Comparison of ENCODE assay signal across 12 cellular contexts in genomic region chr11:130162733-130163132, GRCh38. TPM values are rescaled to one million over a fixed set of nuclear protein-coding genes. Genes with fewer than 3 reads are reported as not detected.
DNase-seq lines count a peak whose midpoint lies in the region; ATAC-seq and TF ChIP-seq lines count a peak whose summit lies in the region.
"Had no signal": no experiment of that assay in that cellular context is flagged by ENCODE, and none has a peak within 500 bp of the region (broad histone marks: within the 10 kb centered on the region; RNA-seq: fewer than 3 reads in every experiment).

No MANE protein-coding gene starts in this region.

- H3K36me3 Mint-ChIP-seq in activated T-helper 17 cell treated with anti-CD3 and anti-CD28 coated beads, Interleukin-2, amount 50 U/mL, for 72 hours (ENCODE audit: low read depth), result no peaks in the 10 kb centered on the region

- no peak overlapping the region for H3K27ac ChIP-seq in psoas muscle

- no peak overlapping the region for H3K27ac Mint-ChIP-seq in activated T-helper 17 cell treated with anti-CD3 and anti-CD28 coated beads, Interleukin-2, amount 50 U/mL, for 72 hours

- ATAC-seq in activated T-helper 17 cell treated with anti-CD3 and anti-CD28 coated beads, Interleukin-2, amount 50 U/mL, for 72 hours (replicated peaks), result peak; percentile 37
- no peak for ATAC-seq in psoas muscle
- ATAC-seq in HG02981 (IDR thresholded peaks at IDR 0.05; ENCODE audit: unreplicated experiment), result no peak
- ATAC-seq: naive thymus-derived CD8-positive, alpha-beta T cell had no signal

- DNase-seq in DMS53 (lab: John Stamatoyannopoulos, UW) (peak; percentile 59), DMS53 treated with DMSO at 0.1 percent for 48 hours (lab: John Stamatoyannopoulos, UW; ENCODE audit: unreplicated experiment) (no peak), NAMALWA (ENCODE audit: low spot score) (peak; percentile 79), renal cortical epithelial cell (ENCODE audit: low read depth) (peak; percentile 54), psoas muscle (no peak), DMS79 treated with DMSO at 0.1 percent for 48 hours (lab: John Stamatoyannopoulos, UW) (no peak)
- DNase-seq: 8988T; activated CD8-positive, alpha-beta memory T cell treated with anti-CD3 and anti-CD28 coated beads, Interleukin-2, amount 50 U/mL, for 48 hours; naive thymus-derived CD8-positive, alpha-beta T cell; NCI-H1105 had no signal

- no peaks in the 10 kb centered on the region for H3K9me3 ChIP-seq in psoas muscle

- no peaks in the 10 kb centered on the region for H3K36me3 ChIP-seq in psoas muscle (ENCODE audit: insufficient read depth in 1 of 2, low read depth in 1 of 2)

- TF ChIP-seq CTCF in psoas muscle (IDR thresholded peaks at IDR 0.05), result no peak

- H3K4me3 ChIP-seq in psoas muscle, result no peak overlapping the region

- H3K27me3 Mint-ChIP-seq in activated T-helper 17 cell treated with anti-CD3 and anti-CD28 coated beads, Interleukin-2, amount 50 U/mL, for 72 hours, result peaks cover 50% of the 10 kb centered on the region

- peaks cover 12% of the 10 kb centered on the region for H3K4me1 Mint-ChIP-seq in activated T-helper 17 cell treated with anti-CD3 and anti-CD28 coated beads, Interleukin-2, amount 50 U/mL, for 72 hours

- intact Hi-C loops in psoas muscle (cut with DNase I), result no loop called here

- H3K27me3 ChIP-seq in psoas muscle (ENCODE audit: insufficient read depth in 3 of 3, low read length in 2 of 3), result peaks cover 0 to 62% (median 28%) of the 10 kb centered on the region in 3 donors

- 45 to 53% (median 53%) methylated on average over 5 of the region's 5 CpGs for WGBS in psoas muscle, 3 donors

- H3K9me3 Mint-ChIP-seq in activated T-helper 17 cell treated with anti-CD3 and anti-CD28 coated beads, Interleukin-2, amount 50 U/mL, for 72 hours, result no peaks in the 10 kb centered on the region
- H3K9me3 Mint-ChIP-seq: naive thymus-derived CD8-positive, alpha-beta T cell had no signal

- no peak overlapping the region for H3K4me3 Mint-ChIP-seq in activated T-helper 17 cell treated with anti-CD3 and anti-CD28 coated beads, Interleukin-2, amount 50 U/mL, for 72 hours
- H3K4me3 Mint-ChIP-seq: naive thymus-derived CD8-positive, alpha-beta T cell had no signal

- no peaks in the 10 kb centered on the region for H3K4me1 ChIP-seq in psoas muscle

RNA-seq across cellular contexts. Expression of gene ST14, which starts 3.2 kb away (rescaled TPM):
- under 1 TPM in 1 of 2 donors, not detected in 1; 0.09 TPM for total RNA-seq in activated T-helper 17 cell treated with anti-CD3 and anti-CD28 coated beads, Interleukin-2, amount 50 U/mL, for 72 hours
- total RNA-seq in renal cortical epithelial cell, result 35.1 and 137 TPM in 2 replicates
- total RNA-seq in psoas muscle, result under 1 TPM; 0.51 to 0.77 (median 0.55) TPM
- under 1 TPM; 0.22 to 0.44 (median 0.25) TPM for polyA plus RNA-seq in psoas muscle
- polyA plus RNA-seq: naive thymus-derived CD8-positive, alpha-beta T cell had no signal

Comparison
In these comparisons a context has a peak if more than half of its experiments do, and no peak if none do; other contexts are left out.
1. DNase-seq: peak in DMS53 (single experiment), NAMALWA (single experiment) and renal cortical epithelial cell (single experiment); none in DMS53 treated with DMSO at 0.1 percent for 48 hours (single experiment), psoas muscle (0 of 2) and DMS79 treated with DMSO at 0.1 percent for 48 hours (single experiment).
2. RNA of gene ST14, which starts 3.2 kb away (total RNA-seq): 35.1 to 137 TPM in renal cortical epithelial cell; 0.51 to 0.77 TPM in psoas muscle and 0.09 TPM in activated T-helper 17 cell treated with anti-CD3 and anti-CD28 coated beads, Interleukin-2, amount 50 U/mL, for 72 hours; every median in the first group is over 10 times any median in the second.